ENCODE assay signal across 1 cellular context in genomic region chr12:71662861-71663560, GRCh38.
TF ChIP-seq lines count a peak whose summit lies in the region.

No MANE protein-coding gene starts in this region.

TF ChIP-seq in HEK293, 187 proteins besides CTCF, POLR2A, EP300 and RAD21 (continued from another document and continues in another):
- peak; percentile 22; the same call in 1 of the 2 replicates for TF ChIP-seq ZNF692 (tag by site-specific recombination; IDR thresholded peaks at IDR 0.05)
- TF ChIP-seq ZBTB21 (tag by site-specific recombination; IDR thresholded peaks at IDR 0.05), result no peak
- no peak for TF ChIP-seq ZNF223 (tag by site-specific recombination; IDR thresholded peaks at IDR 0.05)
- no peak for TF ChIP-seq TRIM28 (IDR thresholded peaks at IDR 0.05; ENCODE audit: borderline replicate concordance, low read length)
- TF ChIP-seq SCRT1 (tag by site-specific recombination; IDR thresholded peaks at IDR 0.05; ENCODE audit: borderline replicate concordance), result no peak
- TF ChIP-seq ZNF843 (tag by site-specific recombination; IDR thresholded peaks at IDR 0.05), result no peak
- no peak for TF ChIP-seq ZNF324 (tag by site-specific recombination; IDR thresholded peaks at IDR 0.05)
- TF ChIP-seq ZSCAN30 (tag by site-specific recombination; IDR thresholded peaks at IDR 0.05), result no peak
- TF ChIP-seq ZNF221 (tag by site-specific recombination; IDR thresholded peaks at IDR 0.05; ENCODE audit: borderline replicate concordance), result no peak
- no peak for TF ChIP-seq PRDM4 (tag by site-specific recombination; IDR thresholded peaks at IDR 0.05)
- TF ChIP-seq REST (tag by site-specific recombination; IDR thresholded peaks at IDR 0.05), result no peak
- no peak for TF ChIP-seq ZNF239 (tag by site-specific recombination; IDR thresholded peaks at IDR 0.05)
- no peak for TF ChIP-seq ZNF658 (tag by site-specific recombination; IDR thresholded peaks at IDR 0.05)
- TF ChIP-seq ZNF416 (tag by site-specific recombination; IDR thresholded peaks at IDR 0.05), result no peak
- TF ChIP-seq ZNF830 (tag by site-specific recombination; IDR thresholded peaks at IDR 0.05; ENCODE audit: low read depth), result no peak
- no peak for TF ChIP-seq ZNF555 (tag by site-specific recombination; conservative IDR thresholded peaks at IDR 0.05)
- no peak for TF ChIP-seq ZNF561 (tag by site-specific recombination; IDR thresholded peaks at IDR 0.05; ENCODE audit: borderline replicate concordance)
- TF ChIP-seq ZNF626 (tag by site-specific recombination; IDR thresholded peaks at IDR 0.05), result no peak
- no peak for TF ChIP-seq ZBTB17 (tag by site-specific recombination; IDR thresholded peaks at IDR 0.05)
- TF ChIP-seq ZNF398 (tag by site-specific recombination; IDR thresholded peaks at IDR 0.05), result no peak
- no peak for TF ChIP-seq ZNF175 (tag by site-specific recombination; IDR thresholded peaks at IDR 0.05)
- TF ChIP-seq ZNF112 (tag by site-specific recombination; IDR thresholded peaks at IDR 0.05), result no peak
- TF ChIP-seq ZNF2 (tag by site-specific recombination; IDR thresholded peaks at IDR 0.05), result no peak
- TF ChIP-seq ZXDB (tag by site-specific recombination; IDR thresholded peaks at IDR 0.05), result no peak
- TF ChIP-seq ZNF121 (tag by site-specific recombination; IDR thresholded peaks at IDR 0.05), result no peak
- no peak for TF ChIP-seq ZNF138 (tag by site-specific recombination; IDR thresholded peaks at IDR 0.05; ENCODE audit: borderline replicate concordance)
- no peak for TF ChIP-seq ZNF366 (tag by site-specific recombination; conservative IDR thresholded peaks at IDR 0.05)
- TF ChIP-seq ZFP41 (tag by site-specific recombination; IDR thresholded peaks at IDR 0.05; ENCODE audit: borderline replicate concordance), result no peak
- no peak for TF ChIP-seq SCRT2 (tag by site-specific recombination; IDR thresholded peaks at IDR 0.05)
- TF ChIP-seq ZNF426 (tag by site-specific recombination; IDR thresholded peaks at IDR 0.05), result no peak
- peak; percentile 18; the same call in 1 of the 2 replicates for TF ChIP-seq ZNF501 (tag by site-specific recombination; IDR thresholded peaks at IDR 0.05)
- TF ChIP-seq FEZF1 (tag by site-specific recombination; IDR thresholded peaks at IDR 0.05), result no peak
- TF ChIP-seq ZSCAN18 (tag by site-specific recombination; IDR thresholded peaks at IDR 0.05), result no peak
- no peak; the same call in 1 of the 2 replicates for TF ChIP-seq KLF10 (tag by site-specific recombination; IDR thresholded peaks at IDR 0.05)
- peak; percentile 51; the same call in 1 of the 2 replicates for TF ChIP-seq SP3 (tag by site-specific recombination; IDR thresholded peaks at IDR 0.05)
- TF ChIP-seq ZNF354C (tag by site-specific recombination; IDR thresholded peaks at IDR 0.05; ENCODE audit: borderline replicate concordance, low read depth), result no peak
- TF ChIP-seq ZNF23 (tag by site-specific recombination; IDR thresholded peaks at IDR 0.05; ENCODE audit: borderline replicate concordance), result no peak
- TF ChIP-seq OSR2 (tag by site-specific recombination; IDR thresholded peaks at IDR 0.05), result no peak
- TF ChIP-seq HOXD13 (CRISPR knock-in tag; IDR thresholded peaks at IDR 0.05; ENCODE audit: borderline replicate concordance), result no peak
- no peak for TF ChIP-seq ZNF596 (tag by site-specific recombination; IDR thresholded peaks at IDR 0.05)
- TF ChIP-seq ZNF391 (tag by site-specific recombination; IDR thresholded peaks at IDR 0.05; ENCODE audit: borderline replicate concordance, low read depth), result 0 out of 2 replicates have a peak, but pooled peaks have one; percentile 12
- TF ChIP-seq ZFHX2 (tag by site-specific recombination; conservative IDR thresholded peaks at IDR 0.05), result peak; percentile 77
- TF ChIP-seq GLI4 (tag by site-specific recombination; IDR thresholded peaks at IDR 0.05), result no peak
- no peak for TF ChIP-seq ZNF280C (tag by site-specific recombination; IDR thresholded peaks at IDR 0.05)
- TF ChIP-seq GLIS2 (tag by site-specific recombination; IDR thresholded peaks at IDR 0.05), result peak; percentile 29; the same call in 1 of the 2 replicates
- TF ChIP-seq REPIN1 (tag by site-specific recombination; IDR thresholded peaks at IDR 0.05; ENCODE audit: low read depth), result 0 out of 2 replicates have a peak, but pooled peaks have one; percentile 53
- 0 out of 2 replicates have a peak, but pooled peaks have one; percentile 8 for TF ChIP-seq ZNF660 (tag by site-specific recombination; IDR thresholded peaks at IDR 0.05)
- no peak for TF ChIP-seq ZNF248 (tag by site-specific recombination; IDR thresholded peaks at IDR 0.05)
- no peak for TF ChIP-seq HIC1 (tag by site-specific recombination; IDR thresholded peaks at IDR 0.05)
- TF ChIP-seq ZBTB44 (tag by site-specific recombination; IDR thresholded peaks at IDR 0.05), result no peak
